Comparison of ENCODE assay signal across 27 cellular contexts in genomic region chr6:81781624-81782023, GRCh38.
"Had no signal": no experiment of that assay in that cellular context is flagged by ENCODE, and none has a peak within 500 bp of the region (broad histone marks: within the 10 kb centered on the region; RNA-seq: fewer than 3 reads in every experiment).

No MANE protein-coding gene starts in this region.

- H3K4me1 ChIP-seq: testis, upper lobe of right lung, uterus, vagina had no signal

- DNase-seq: stimulated activated CD4-positive, alpha-beta T cell treated with anti-CD3 and anti-CD28 coated beads, Interleukin-2, amount 100 ng/mL, for 48 hours; stimulated activated CD4-positive, alpha-beta T cell treated with anti-CD3 and anti-CD28 coated beads, Interleukin-4, amount 100 ng/mL, for 1 hour; stimulated activated CD4-positive, alpha-beta T cell treated with anti-CD3 and anti-CD28 coated beads, Interleukin-4, amount 100 ng/mL, for 24 hours; stimulated activated CD4-positive, alpha-beta T cell treated with anti-CD3 and anti-CD28 coated beads, Interleukin-4, amount 100 ng/mL, for 4 hours; stimulated activated CD8-positive, alpha-beta memory T cell treated with anti-CD3 and anti-CD28 coated beads, Interleukin-4, amount 100 ng/mL, for 48 hours; stimulated activated naive B cell treated with anti-CD40 and anti-IgM and Interleukin-4, amounts not matched to agents 10 μg/mL and 1 μg/mL and 100 μg/mL, for 72 hours; stimulated activated naive CD4-positive, alpha-beta T cell; stimulated activated naive CD4-positive, alpha-beta T cell treated with Interleukin-2 at 50 U/mL for 16 hours; stimulated activated naive CD8-positive, alpha-beta T cell treated with anti-CD3 and anti-CD28 coated beads, Interleukin-15, amount 100 ng/mL, for 72 hours; stimulated activated naive CD8-positive, alpha-beta T cell treated with anti-CD3 and anti-CD28 coated beads, Interleukin-15, Interleukin-2, amounts not matched to agents 100 U/mL and 50 U/mL, for 24 hours; stomach; substantia nigra; testis; thyroid gland; tibial artery; transverse colon; trophoblast cell; upper lobe of left lung; upper lobe of right lung; uterus had no signal

- H3K9me3 ChIP-seq: stomach, suprapubic skin, testis, thoracic aorta, thyroid gland, tibial artery, transverse colon, upper lobe of left lung, upper lobe of right lung, uterus, vagina had no signal

- H3K27me3 ChIP-seq: stomach, suprapubic skin, testis, thyroid gland, tibial artery, tibial nerve, transverse colon, upper lobe of left lung, upper lobe of right lung, uterus, vagina had no signal

- H3K36me3 ChIP-seq: stomach, suprapubic skin, thoracic aorta, thyroid gland, tibial artery, tibial nerve, transverse colon, upper lobe of left lung, upper lobe of right lung, uterus, vagina had no signal

- ATAC-seq: stimulated activated effector memory CD8-positive, alpha-beta T cell treated with anti-CD3 and anti-CD28 coated beads, Interleukin-12 subunit alpha, Interleukin-12 subunit beta, amount 100 ng/mL, for 72 hours; stimulated activated memory B cell treated with anti-CD40 and anti-IgM and Interleukin-4, amounts not matched to agents 10 μg/mL and 1 μg/mL and 100 μg/mL, for 72 hours; stimulated activated naive B cell treated with anti-CD40 and anti-IgM and Interleukin-4, amounts not matched to agents 10 μg/mL and 1 μg/mL and 100 μg/mL, for 72 hours; stimulated activated naive CD8-positive, alpha-beta T cell treated with anti-CD3 and anti-CD28 coated beads, Interleukin-15, amount 100 ng/mL, for 72 hours; stimulated activated naive CD8-positive, alpha-beta T cell treated with anti-CD3 and anti-CD28 coated beads, Interleukin-15, Interleukin-2, amounts not matched to agents 100 U/mL and 50 U/mL, for 24 hours; upper lobe of right lung had no signal

- FAIRE-seq: urothelium cell line had no signal

- H3K4me3 ChIP-seq: stomach, suprapubic skin, testis, thoracic aorta, thyroid gland, tibial artery, tibial nerve, transverse colon, upper lobe of left lung, upper lobe of right lung, uterus, vagina had no signal

- H3K27ac ChIP-seq: stomach, suprapubic skin, testis, thoracic aorta, thyroid gland, tibial artery, tibial nerve, transverse colon, upper lobe of left lung, upper lobe of right lung, uterus, vagina had no signal
